16 cellular contexts compared by ENCODE assay signal in the genomic region with DNA sequence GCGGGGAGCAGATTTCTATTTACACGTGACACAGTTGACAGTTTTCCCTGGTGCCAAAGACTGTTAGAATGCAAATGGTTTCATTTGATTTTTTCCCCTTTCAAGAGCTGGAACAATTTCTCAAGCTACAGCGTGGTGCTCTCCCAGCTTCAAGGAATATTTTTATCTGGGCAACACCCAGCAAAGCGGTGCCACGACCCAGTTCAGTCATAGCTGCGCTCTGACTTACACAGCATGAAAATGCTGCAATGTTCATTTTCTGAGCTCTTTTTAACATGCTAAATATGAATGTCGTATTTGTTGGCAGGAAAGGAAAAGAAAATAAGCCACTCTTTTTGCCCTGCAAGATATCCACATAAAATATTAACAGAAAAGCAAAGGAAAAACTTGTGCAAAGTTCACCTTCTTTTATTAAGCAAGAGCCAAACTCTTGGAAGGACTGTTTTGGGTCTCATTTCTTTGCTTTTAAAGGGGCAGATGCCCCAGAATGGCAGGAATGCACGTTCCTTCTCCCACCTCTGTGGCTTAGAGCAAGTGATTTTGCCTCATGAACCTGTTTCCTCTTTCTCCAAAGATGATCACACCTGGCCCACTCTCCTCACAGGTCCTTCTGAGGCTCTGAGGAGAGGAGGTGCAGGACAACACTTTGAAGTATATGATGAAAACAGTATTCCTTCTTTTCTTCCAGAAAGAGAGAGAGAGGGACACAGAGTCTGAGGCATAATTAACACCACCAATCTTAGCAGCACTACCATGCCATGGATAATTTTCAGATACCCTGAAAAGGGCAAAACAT. TPM values are rescaled to one million over a fixed set of nuclear protein-coding genes. Genes with fewer than 3 reads are reported as not detected.
A peak's percentile ranks its signal among the peaks of the same experiment; 100 is the strongest.
DNase-seq lines count a peak whose midpoint lies in the region; ATAC-seq, FAIRE-seq and TF ChIP-seq lines count a peak whose summit lies in the region.
"Had no signal": no experiment of that assay in that cellular context is flagged by ENCODE, and none has a peak within 500 bp of the region (broad histone marks: within the 10 kb centered on the region; RNA-seq: fewer than 3 reads in every experiment).

No MANE protein-coding gene starts in this region.

- CTCF ChIA-PET in A549 (lab: Yijun Ruan, JAX) = interaction anchor here (1.3 to 2.1 kb wide), 3 partner anchors 11 to 422 kb away, joined by 3 to 5 read pairs (median 4); no protein-coding TSS in a partner anchor

- TF ChIP-seq EP300 in A549 (IDR thresholded peaks at IDR 0.05) = no peak

- TF ChIP-seq POLR2A in A549 (IDR thresholded peaks at IDR 0.05; ENCODE audit: low read length) = no peak
- no peak for TF ChIP-seq POLR2A in spleen (IDR thresholded peaks at IDR 0.05)

- ATAC-seq in A549 (no peak), psoas muscle (no peak)
- no peak for ATAC-seq in stimulated activated effector memory CD8-positive, alpha-beta T cell treated with anti-CD3 and anti-CD28 coated beads, Interleukin-12 subunit alpha, Interleukin-12 subunit beta, amount 100 ng/mL, for 72 hours
- ATAC-seq: activated CD4-positive, CD25-positive, alpha-beta regulatory T cell treated with anti-CD3 and anti-CD28 coated beads, Interleukin-2, amount 50 U/mL, for 24 hours had no signal

- H3K4me1 ChIP-seq in A549 (peaks cover 40% of the 10 kb centered on the region), kidney (ENCODE audit: control insufficient read depth in 1 of 2, insufficient read depth in 1 of 2, low read depth in 1 of 2, low read length in 2 of 2) (peaks cover 9 to 14% of the 10 kb centered on the region in 2 donors), psoas muscle (peaks cover 65% of the 10 kb centered on the region), spleen (peaks cover 11 to 21% (median 19%) of the 10 kb centered on the region in 6 donors)

- H3K27ac Mint-ChIP-seq in brain = peak overlapping the region; percentile 20 to 98 (median 74)
- H3K27ac Mint-ChIP-seq in stimulated activated effector memory CD8-positive, alpha-beta T cell treated with anti-CD3 and anti-CD28 coated beads, Interleukin-12 subunit alpha, Interleukin-12 subunit beta, amount 100 ng/mL, for 72 hours = no peak overlapping the region

- no peak for TF ChIP-seq RAD21 in A549 (conservative IDR thresholded peaks at IDR 0.05 in 1 of 2, IDR thresholded peaks at IDR 0.05 in 1 of 2)

- intact Hi-C loops in kidney (cut with DNase I) = no loop called here
- intact Hi-C loops in psoas muscle (cut with DNase I) = loop anchor here in 1 of 2 donors (5.0 kb wide), 1 partner anchor 209 kb away; no protein-coding TSS in a partner anchor
- intact Hi-C loops in spleen (cut with DNase I; ENCODE audit: low total_unique reads) = no loop called here

- POLR2A ChIA-PET in A549 (lab: Yijun Ruan, JAX) = no interaction called here

- 80% methylated on average over 8 of the region's 8 CpGs for whole genome bisulfite sequencing in A549 (ENCODE audit: missing lambda C conversion rate)
- WGBS in psoas muscle, 3 donors = 52 to 63% (median 52%) methylated on average over 8 of the region's 8 CpGs
- 87 to 94% (median 91%) methylated on average over 8 of the region's 8 CpGs for WGBS in spleen, 5 donors

- FAIRE-seq in A549 (lab: Jason Lieb, UNC) = no peak
- FAIRE-seq in kidney (lab: Jason Lieb, UNC) = no peak
- FAIRE-seq: HTR-8/SVneo had no signal

- H3K4me3 Mint-ChIP-seq in brain = peak overlapping the region in 2 of 5 experiments; percentile 49 to 50
- H3K4me3 Mint-ChIP-seq in stimulated activated effector memory CD8-positive, alpha-beta T cell treated with anti-CD3 and anti-CD28 coated beads, Interleukin-12 subunit alpha, Interleukin-12 subunit beta, amount 100 ng/mL, for 72 hours = no peak overlapping the region

- peak overlapping the region; percentile 29; the same call in 2 of the 3 replicates for H3K4me2 ChIP-seq in A549

- no peaks in the 10 kb centered on the region for H3K27me3 Mint-ChIP-seq in brain

- DNase-seq in A549 (ENCODE audit: low read depth in 1 of 2, low spot score in 1 of 2) = no peak
- DNase-seq in kidney = no peak
- no peak for DNase-seq in psoas muscle
- DNase-seq in stimulated activated effector memory CD8-positive, alpha-beta T cell treated with anti-CD3 and anti-CD28 coated beads, Interleukin-12 subunit alpha, Interleukin-12 subunit beta, amount 100 ng/mL, for 72 hours (ENCODE audit: low spot score in 2 of 2) = no peak
- DNase-seq in activated CD4-positive, alpha-beta T cell treated with anti-CD3 and anti-CD28 coated beads, Interleukin-2, amount 50 U/mL, for 4 hours = no peak
- no peak for DNase-seq in spleen
- no peak for DNase-seq in NCI-H1048 (lab: John Stamatoyannopoulos, UW)
- DNase-seq: activated gamma-delta T cell treated with Interleukin-2 at 50 U/mL for 16 hours; EL; NCI-H146; SIG-M5; stimulated activated CD4-positive, alpha-beta T cell treated with anti-CD3 and anti-CD28 coated beads, Interleukin-1b, Interleukin-23, amount 100 ng/mL, for 48 hours; T-helper 2 cell had no signal

- no peak overlapping the region for H3K9ac ChIP-seq in kidney (ENCODE audit: low read length in 2 of 2)

- no peaks in the 10 kb centered on the region for H3K9me3 ChIP-seq in A549
- H3K9me3 ChIP-seq in kidney (ENCODE audit: control insufficient read depth in 1 of 2, low read length in 2 of 2) = no peaks in the 10 kb centered on the region
- H3K9me3 ChIP-seq in psoas muscle = no peaks in the 10 kb centered on the region
- H3K9me3 ChIP-seq in spleen = no peaks in the 10 kb centered on the region

- H3K9me3 Mint-ChIP-seq in brain = no peaks in the 10 kb centered on the region
- no peaks in the 10 kb centered on the region for H3K9me3 Mint-ChIP-seq in stimulated activated effector memory CD8-positive, alpha-beta T cell treated with anti-CD3 and anti-CD28 coated beads, Interleukin-12 subunit alpha, Interleukin-12 subunit beta, amount 100 ng/mL, for 72 hours

- no peak overlapping the region for H3K4me3 ChIP-seq in A549
- no peak overlapping the region for H3K4me3 ChIP-seq in kidney (ENCODE audit: low read length in 2 of 2)
- no peak overlapping the region for H3K4me3 ChIP-seq in psoas muscle
- no peak overlapping the region for H3K4me3 ChIP-seq in spleen

- H3K27me3 ChIP-seq in psoas muscle (ENCODE audit: insufficient read depth in 3 of 3, low read length in 2 of 3) = no peaks in the 10 kb centered on the region
- H3K27me3 ChIP-seq in spleen (replicated peaks in 1 of 7) = no peaks in the 10 kb centered on the region

- peaks cover 95% of the 10 kb centered on the region for H3K4me1 Mint-ChIP-seq in brain
- peaks cover 21% of the 10 kb centered on the region for H3K4me1 Mint-ChIP-seq in stimulated activated effector memory CD8-positive, alpha-beta T cell treated with anti-CD3 and anti-CD28 coated beads, Interleukin-12 subunit alpha, Interleukin-12 subunit beta, amount 100 ng/mL, for 72 hours

- no peak for TF ChIP-seq CTCF in A549 (IDR thresholded peaks at IDR 0.05)
- TF ChIP-seq CTCF in brain (conservative IDR thresholded peaks at IDR 0.05) = no peak
- no peak for TF ChIP-seq CTCF in kidney (IDR thresholded peaks at IDR 0.05; ENCODE audit: borderline replicate concordance, extremely low read depth, insufficient read depth)
- no peak for TF ChIP-seq CTCF in psoas muscle (IDR thresholded peaks at IDR 0.05)
- no peak for TF ChIP-seq CTCF in spleen (IDR thresholded peaks at IDR 0.05 in 8 of 11, conservative IDR thresholded peaks at IDR 0.05 in 3 of 11)

- H3K36me3 Mint-ChIP-seq in brain = peaks cover 16% of the 10 kb centered on the region
- peaks cover 74% of the 10 kb centered on the region for H3K36me3 Mint-ChIP-seq in stimulated activated effector memory CD8-positive, alpha-beta T cell treated with anti-CD3 and anti-CD28 coated beads, Interleukin-12 subunit alpha, Interleukin-12 subunit beta, amount 100 ng/mL, for 72 hours

- H3K27ac ChIP-seq in A549 (peak overlapping the region; percentile 52 to 59; a peak in 4 of 6 replicates), kidney (ENCODE audit: low read depth in 2 of 2, low read length in 2 of 2) (peak overlapping the region; percentile 61 to 65), psoas muscle (peak overlapping the region; percentile 91), spleen (no peak overlapping the region)

- H3K36me3 ChIP-seq in kidney (ENCODE audit: control insufficient read depth in 1 of 2, insufficient read depth in 2 of 2, low read length in 2 of 2) (peaks cover 0 to 5% of the 10 kb centered on the region in 2 donors), psoas muscle (ENCODE audit: insufficient read depth in 1 of 2, low read depth in 1 of 2) (peaks cover 3 to 28% of the 10 kb centered on the region in 2 donors), spleen (peaks cover 2 to 86% (median 36%) of the 10 kb centered on the region in 6 donors)

TF ChIP-seq in A549, 52 proteins besides CTCF, POLR2A, EP300 and RAD21 (continues in another document):
- TF ChIP-seq ZFP36 (IDR thresholded peaks at IDR 0.05; ENCODE audit: borderline replicate concordance, partially characterized antibody) = no peak

RNA-seq across cellular contexts. Expression of a gene that starts 47.0 kb away (rescaled TPM):
- polyA plus RNA-seq in A549 (2011; rRNA removed) = 27.9 and 30.6 TPM in 2 replicates
- polyA plus RNA-seq in A549 (2012; cell fraction: cytosol; rRNA removed) = 19.5 and 23.1 TPM in 2 replicates
- polyA plus RNA-seq in A549 (2012; cell fraction: nucleus; rRNA removed) = 21.4 and 25.4 TPM in 2 replicates
- 19.6 to 20.6 TPM (median 20.0 TPM) in 3 replicates for polyA plus RNA-seq in A549 (2017; fragmentation: RNase III; extraction: RNeasy Plus Mini Kit Qiagen cat#74134 plus additional on column Dnase treatment)
- polyA minus RNA-seq in A549 (2011; rRNA and poly(A)+ RNA removed) = 39.8 and 40.6 TPM in 2 replicates
- polyA plus RNA-seq in brain (ENCODE audit: insufficient read depth, low read depth, low replicate concordance) = 30.7 TPM
- 19.5 TPM for total RNA-seq in kidney
- polyA plus RNA-seq in kidney (ENCODE audit: insufficient read depth, low read depth, low replicate concordance) = 8.6 TPM
- total RNA-seq in psoas muscle = 10 to 100 TPM; 11.9 to 24.0 (median 14.8) TPM
- 10 to 100 TPM; 11.4 to 29.7 (median 19.5) TPM for polyA plus RNA-seq in psoas muscle
- 10 to 100 TPM; 17.7 to 25.2 (median 21.3) TPM for total RNA-seq in spleen
- 1 to 10 TPM; 5.9 to 8.6 (median 6.5) TPM for polyA plus RNA-seq in spleen

RNA-seq across cellular contexts. Expression of a gene that starts 47.3 kb away (rescaled TPM):
- polyA plus RNA-seq in A549 (2011; rRNA removed) (26.7 and 28.4 TPM in 2 replicates), A549 (2017; fragmentation: RNase III; extraction: RNeasy Plus Mini Kit Qiagen cat#74134 plus additional on column Dnase treatment) (16.1 to 17.1 TPM (median 16.4 TPM) in 3 replicates), brain (ENCODE audit: insufficient read depth, low read depth, low replicate concordance) (24.2 TPM), kidney (ENCODE audit: insufficient read depth, low read depth, low replicate concordance) (13.4 TPM), psoas muscle (10 to 100 TPM; 14.0 to 29.9 (median 29.4) TPM), spleen (10 to 100 TPM in 1 of 3 donors, 1 to 10 TPM in 2; 7.1 to 11.1 (median 7.9) TPM)
- polyA plus RNA-seq in A549 (2012; cell fraction: cytosol; rRNA removed) = 9.2 and 11.5 TPM in 2 replicates
- 14.9 and 28.4 TPM in 2 replicates for polyA plus RNA-seq in A549 (2012; cell fraction: nucleus; rRNA removed)
- 19.8 and 22.9 TPM in 2 replicates for polyA minus RNA-seq in A549 (2011; rRNA and poly(A)+ RNA removed)
- total RNA-seq in kidney (34.4 TPM), psoas muscle (10 to 100 TPM; 32.7 to 55.7 (median 44.4) TPM), spleen (10 to 100 TPM; 26.9 to 42.0 (median 35.5) TPM)

Comparison
In these comparisons a context has a peak if more than half of its experiments do, and no peak if none do; other contexts are left out.
1. H3K27ac ChIP-seq: peak in A549 (2 of 2), kidney (2 of 2) and psoas muscle (single experiment); none in spleen (0 of 8).